In the genomic region with DNA sequence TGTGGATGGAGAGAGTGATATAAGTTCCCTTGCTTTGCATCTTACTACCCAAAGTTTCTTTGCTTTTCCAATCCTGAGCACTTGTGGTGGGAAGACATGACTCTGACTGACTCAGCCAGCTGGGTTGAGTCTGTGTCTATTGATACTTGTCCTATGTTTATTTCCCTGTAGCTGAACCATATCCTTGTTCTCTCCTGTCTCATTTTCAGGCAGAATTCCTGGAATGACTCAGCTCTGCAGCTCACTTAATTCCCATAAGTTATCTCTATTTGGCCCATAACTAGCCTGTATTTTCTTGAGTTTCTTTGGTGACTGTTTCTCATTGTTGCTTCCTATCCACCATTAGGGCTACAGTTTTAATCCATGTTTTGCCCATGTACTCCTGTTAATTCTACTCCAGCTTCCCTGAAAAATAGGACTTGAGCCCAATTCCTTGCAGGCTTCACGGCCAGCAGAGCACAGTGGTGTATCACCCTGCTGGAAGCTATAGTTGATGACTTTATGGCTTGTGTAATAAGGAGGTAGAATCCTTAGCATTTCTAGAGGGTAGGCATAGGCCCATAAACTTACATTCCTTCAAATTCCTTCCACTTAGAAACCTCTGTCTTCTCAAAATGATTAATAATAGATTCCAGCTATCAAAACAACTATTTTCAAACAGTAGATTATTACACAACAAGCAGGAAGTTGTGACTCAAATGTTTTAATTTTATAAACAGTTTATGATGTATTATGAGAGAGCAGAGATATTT, we compare ENCODE assay signal across 1 cellular context.
TF ChIP-seq lines count a peak whose summit lies in the region.

No MANE protein-coding gene starts in this region.

TF ChIP-seq in IMR-90, 13 proteins besides CTCF, POLR2A, EP300 and RAD21:
- TF ChIP-seq MAFK (IDR thresholded peaks at IDR 0.05; ENCODE audit: low read depth, low read length), result no peak
- TF ChIP-seq, protein P1, sequence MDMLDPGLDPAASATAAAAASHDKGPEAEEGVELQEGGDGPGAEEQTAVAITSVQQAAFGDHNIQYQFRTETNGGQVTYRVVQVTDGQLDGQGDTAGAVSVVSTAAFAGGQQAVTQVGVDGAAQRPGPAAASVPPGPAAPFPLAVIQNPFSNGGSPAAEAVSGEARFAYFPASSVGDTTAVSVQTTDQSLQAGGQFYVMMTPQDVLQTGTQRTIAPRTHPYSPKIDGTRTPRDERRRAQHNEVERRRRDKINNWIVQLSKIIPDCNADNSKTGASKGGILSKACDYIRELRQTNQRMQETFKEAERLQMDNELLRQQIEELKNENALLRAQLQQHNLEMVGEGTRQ (IDR thresholded peaks at IDR 0.05; ENCODE audit: low read depth, low read length), result no peak
- no peak for TF ChIP-seq SMC3 (IDR thresholded peaks at IDR 0.05; ENCODE audit: low read depth, low read length)
- peak; percentile 66 for TF ChIP-seq RCOR1 (IDR thresholded peaks at IDR 0.05; ENCODE audit: insufficient replicate concordance, low read length)
- TF ChIP-seq, protein P2, sequence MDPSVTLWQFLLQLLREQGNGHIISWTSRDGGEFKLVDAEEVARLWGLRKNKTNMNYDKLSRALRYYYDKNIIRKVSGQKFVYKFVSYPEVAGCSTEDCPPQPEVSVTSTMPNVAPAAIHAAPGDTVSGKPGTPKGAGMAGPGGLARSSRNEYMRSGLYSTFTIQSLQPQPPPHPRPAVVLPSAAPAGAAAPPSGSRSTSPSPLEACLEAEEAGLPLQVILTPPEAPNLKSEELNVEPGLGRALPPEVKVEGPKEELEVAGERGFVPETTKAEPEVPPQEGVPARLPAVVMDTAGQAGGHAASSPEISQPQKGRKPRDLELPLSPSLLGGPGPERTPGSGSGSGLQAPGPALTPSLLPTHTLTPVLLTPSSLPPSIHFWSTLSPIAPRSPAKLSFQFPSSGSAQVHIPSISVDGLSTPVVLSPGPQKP (IDR thresholded peaks at IDR 0.05; ENCODE audit: borderline replicate concordance, low read depth, low read length), result no peak
- no peak for TF ChIP-seq RFX5 (IDR thresholded peaks at IDR 0.05; ENCODE audit: low read depth, low read length)
- no peak; the same call in 1 of the 2 replicates for TF ChIP-seq CHD1 (IDR thresholded peaks at IDR 0.05; ENCODE audit: low read depth, low read length)
- no peak for TF ChIP-seq MXI1 (IDR thresholded peaks at IDR 0.05; ENCODE audit: borderline replicate concordance, low read depth, low read length)
- peak; percentile 93 for TF ChIP-seq FOS (IDR thresholded peaks at IDR 0.05; ENCODE audit: low read depth, low read length)
- TF ChIP-seq MAZ (IDR thresholded peaks at IDR 0.05; ENCODE audit: borderline replicate concordance, low read depth, low read length), result no peak
- TF ChIP-seq CEBPB (IDR thresholded peaks at IDR 0.05; ENCODE audit: low read depth, low read length), result peak; percentile 88
- 0 out of 2 replicates have a peak, but pooled peaks have one; percentile 1 for TF ChIP-seq BHLHE40 (IDR thresholded peaks at IDR 0.05; ENCODE audit: low read depth, low read length)
- peak; percentile 64 for TF ChIP-seq NFE2L2 (IDR thresholded peaks at IDR 0.05; ENCODE audit: low read depth, low read length)
